Comparison of ENCODE assay signal across 32 cellular contexts in the genomic region with DNA sequence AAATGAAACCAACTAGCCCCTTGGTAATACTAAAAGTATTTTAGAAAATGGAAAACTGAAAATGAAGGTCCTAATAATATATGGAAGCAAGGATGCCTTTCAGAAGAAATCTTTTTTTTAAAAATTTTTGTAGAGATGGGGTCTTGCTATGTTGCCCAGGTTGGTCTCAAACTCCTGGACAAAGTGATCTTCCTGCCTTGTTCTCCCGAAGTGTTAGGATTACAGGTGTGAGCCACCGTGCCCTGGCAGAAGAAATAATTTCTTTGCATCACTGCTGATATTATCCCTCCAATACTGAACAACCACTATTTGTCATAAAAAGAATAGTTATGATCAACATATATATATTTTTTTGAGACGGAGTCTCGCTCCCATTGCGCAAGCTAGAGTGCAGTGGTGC.
"Had no signal": no experiment of that assay in that cellular context is flagged by ENCODE, and none has a peak within 500 bp of the region (broad histone marks: within the 10 kb centered on the region; RNA-seq: fewer than 3 reads in every experiment).

No MANE protein-coding gene starts in this region.

- H3K4me3 ChIP-seq: adrenal gland, ascending aorta, body of pancreas, breast epithelium, cardiac muscle cell had no signal

- DNase-seq: activated effector memory CD4-positive, alpha-beta T cell treated with anti-CD3 and anti-CD28 coated beads, Interleukin-2, amount 50 U/mL, for 16 hours; activated effector memory CD4-positive, alpha-beta T cell treated with Interleukin-2 at 50 U/mL for 16 hours; activated gamma-delta T cell; activated gamma-delta T cell treated with Interleukin-2 at 50 U/mL for 16 hours; activated naive CD4-positive, alpha-beta T cell; activated naive CD4-positive, alpha-beta T cell treated with anti-CD3 and anti-CD28 coated beads for 36 hours; activated naive CD4-positive, alpha-beta T cell treated with anti-CD3 and anti-CD28 coated beads, Interleukin-2, amount 10 ng/mL, durations not matched to agents 7 days and 5 days; activated naive CD4-positive, alpha-beta T cell treated with anti-CD3 and anti-CD28 coated beads, Interleukin-2, amount 50 U/mL, for 16 hours; activated naive CD4-positive, alpha-beta T cell treated with Interleukin-2 at 50 U/mL for 16 hours; activated naive CD8-positive, alpha-beta T cell treated with anti-CD3 and anti-CD28 coated beads for 36 hours; activated naive CD8-positive, alpha-beta T cell treated with anti-CD3 and anti-CD28 coated beads, Interleukin-2, amount 10 ng/mL, durations not matched to agents 7 days and 5 days; activated naive CD8-positive, alpha-beta T cell treated with anti-CD3 and anti-CD28 coated beads, Interleukin-2, amount 50 U/mL, for 24 hours; activated T-cell treated with anti-CD3 and anti-CD28 coated beads, Interleukin-2, amount 50 U/mL, for 1 hour; activated T-cell treated with anti-CD3 and anti-CD28 coated beads, Interleukin-2, amount 50 U/mL, for 24 hours; activated T-cell treated with anti-CD3 and anti-CD28 coated beads, Interleukin-2, amount 50 U/mL, for 4 hours; activated T-cell treated with anti-CD3 and anti-CD28 coated beads, Interleukin-2, amount 50 U/mL, for 48 hours; activated T-cell treated with anti-CD3 and anti-CD28 coated beads, Interleukin-2, amount 50 U/mL, for 72 hours; adrenal gland; amniotic stem cell; amygdala; anterior cingulate cortex; aorta; body of pancreas; brain microvascular endothelial cell; caudate nucleus; central memory CD4-positive, alpha-beta T cell; cerebellar nuclear complex had no signal

- FAIRE-seq: astrocyte, bronchial epithelial cell had no signal

- H3K36me3 ChIP-seq: adrenal gland, ascending aorta, brain microvascular endothelial cell, breast epithelium, cardiac muscle cell had no signal

- ATAC-seq: activated naive CD8-positive, alpha-beta T cell treated with anti-CD3 and anti-CD28 coated beads, Interleukin-2, amount 50 U/mL, for 24 hours; activated T-cell treated with anti-CD3 and anti-CD28 coated beads, Interleukin-2, amount 50 U/mL, for 4 hours; body of pancreas had no signal

- H3K4me1 ChIP-seq: adrenal gland, body of pancreas, breast epithelium had no signal

- H3K9me3 ChIP-seq: adrenal gland, ascending aorta, body of pancreas, breast epithelium had no signal

- H3K27ac ChIP-seq: adrenal gland, ascending aorta, body of pancreas, brain microvascular endothelial cell, breast epithelium, cardiac muscle cell had no signal

- H3K27me3 ChIP-seq: adrenal gland, ascending aorta, body of pancreas, brain microvascular endothelial cell, breast epithelium, cardiac muscle cell had no signal
